In the genomic region with DNA sequence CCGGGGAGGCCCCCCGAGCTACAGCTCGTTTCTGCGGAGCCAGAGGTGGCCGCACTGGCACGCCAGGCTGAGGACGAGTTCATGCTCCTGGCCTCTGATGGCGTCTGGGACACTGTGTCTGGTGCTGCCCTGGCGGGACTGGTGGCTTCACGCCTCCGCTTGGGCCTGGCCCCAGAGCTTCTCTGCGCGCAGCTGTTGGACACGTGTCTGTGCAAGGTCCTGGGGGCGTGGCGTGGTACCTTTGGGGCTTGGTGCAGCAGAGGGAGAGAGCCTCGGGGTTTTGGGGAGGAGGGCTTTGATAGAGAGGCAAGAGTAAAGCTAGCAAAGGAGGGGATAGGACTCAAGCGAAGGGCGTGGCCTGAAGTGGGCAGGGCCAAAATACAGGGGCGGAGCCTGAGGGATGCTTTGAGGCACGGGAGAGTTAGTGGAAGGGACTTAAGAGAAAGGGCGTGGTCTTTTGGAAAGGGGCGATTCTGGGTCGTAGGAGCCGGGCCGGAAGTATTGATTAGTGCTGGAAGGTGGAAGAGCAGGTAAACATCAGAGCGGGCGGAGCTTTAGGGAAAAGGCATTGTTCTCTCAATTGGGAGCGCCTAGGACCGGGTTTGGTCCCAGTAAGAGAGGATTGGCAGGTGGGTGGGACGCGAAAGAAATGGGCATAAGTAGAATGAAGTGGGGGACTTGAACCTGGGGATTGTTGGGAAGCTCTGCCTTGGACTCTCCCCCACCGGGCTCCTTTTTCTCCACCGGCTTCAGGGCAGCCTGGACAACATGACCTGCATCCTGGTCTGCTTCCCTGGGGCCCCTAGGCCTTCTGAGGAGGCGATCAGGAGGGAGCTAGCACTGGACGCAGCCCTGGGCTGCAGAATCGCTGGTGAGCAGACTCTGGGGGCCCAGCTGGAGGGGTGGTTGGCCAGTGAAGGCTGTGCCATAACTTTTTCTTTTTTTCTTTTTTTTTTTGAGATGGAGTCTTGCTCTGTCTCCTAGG, we compare ENCODE assay signal across 6 cellular contexts. TPM values are rescaled to one million over a fixed set of nuclear protein-coding genes. Genes with fewer than 3 reads are reported as not detected.
DNase-seq lines count a peak whose midpoint lies in the region; ATAC-seq and TF ChIP-seq lines count a peak whose summit lies in the region.

No MANE protein-coding gene starts in this region.

- H3K4me3 ChIP-seq in Karpas-422 (ENCODE audit: low read length) (peak overlapping the region; percentile 38; the same call in 1 of the 2 replicates), upper lobe of right lung (peak overlapping the region; percentile 25)

- no peak overlapping the region for H3K27ac ChIP-seq in Karpas-422 (ENCODE audit: low read length)
- no peak overlapping the region for H3K27ac ChIP-seq in upper lobe of right lung

- H3K9me3 ChIP-seq in Karpas-422 (ENCODE audit: low read length) (no peaks in the 10 kb centered on the region), upper lobe of right lung (no peaks in the 10 kb centered on the region)

- no peaks in the 10 kb centered on the region for H3K79me2 ChIP-seq in Karpas-422 (ENCODE audit: low read length)

- no peaks in the 10 kb centered on the region for H3K9me2 ChIP-seq in Karpas-422 (replicated peaks; ENCODE audit: insufficient read depth, low read length)

- 0 out of 2 replicates have a peak, but pooled peaks cover 4% of the 10 kb centered on the region for H4K20me1 ChIP-seq in Karpas-422 (ENCODE audit: insufficient read depth, low read depth, low read length)

- no peaks in the 10 kb centered on the region for H3K27me3 ChIP-seq in Karpas-422 (ENCODE audit: low read length)
- peaks cover 5% of the 10 kb centered on the region for H3K27me3 ChIP-seq in upper lobe of right lung

- peaks cover 32% of the 10 kb centered on the region for H3K4me1 ChIP-seq in Karpas-422 (ENCODE audit: low read length)
- peaks cover 28% of the 10 kb centered on the region for H3K4me1 ChIP-seq in upper lobe of right lung

- no peak overlapping the region for H3K4me2 ChIP-seq in Karpas-422 (ENCODE audit: low read depth, low read length, poor library complexity, severe bottlenecking)

- DNase-seq in Karpas-422 (peak; percentile 91), iPS-NIHi11 (ENCODE audit: low spot score) (peak; percentile 61), upper lobe of right lung (peak; percentile 72)
- DNase-seq in activated CD8-positive, alpha-beta memory T cell treated with anti-CD3 and anti-CD28 coated beads, Interleukin-2, amount 50 U/mL, for 4 hours = peak; percentile 68

- H3K9ac ChIP-seq in Karpas-422 (ENCODE audit: low read length) = no peak overlapping the region

- no peak overlapping the region for H2AFZ ChIP-seq in Karpas-422 (ENCODE audit: low read length)

- H3K36me3 ChIP-seq in Karpas-422 (ENCODE audit: insufficient read depth, low read length) (0 out of 2 replicates have a peak, but pooled peaks cover 3% of the 10 kb centered on the region), upper lobe of right lung (no peaks in the 10 kb centered on the region)

- intact Hi-C loops in upper lobe of right lung (cut with DNase I) = no loop called here

- peak; percentile 14 for ATAC-seq in upper lobe of right lung
- ATAC-seq in HG03521 (IDR thresholded peaks at IDR 0.05; ENCODE audit: unreplicated experiment) = no peak
- ATAC-seq in HG03439 (IDR thresholded peaks at IDR 0.05; ENCODE audit: unreplicated experiment) = no peak

- TF ChIP-seq CTCF in upper lobe of right lung (IDR thresholded peaks at IDR 0.05) = no peak

RNA-seq across cellular contexts. Expression of a gene that starts 1.2 kb away (rescaled TPM):
- total RNA-seq in Karpas-422 (2014; rRNA removed; shearing (Covaris generic); ENCODE audit: low replicate concordance) = 0.71 and 8.0 TPM in 2 replicates
- 0.67 TPM for total RNA-seq in upper lobe of right lung

RNA-seq across cellular contexts. Expression of a gene that starts 2.6 kb away (rescaled TPM):
- 3.1 and 4.6 TPM in 2 replicates for total RNA-seq in Karpas-422 (2014; rRNA removed; shearing (Covaris generic); ENCODE audit: low replicate concordance)
- 13.3 TPM for total RNA-seq in upper lobe of right lung

RNA-seq across cellular contexts. Expression of a gene that starts 7.8 kb away (rescaled TPM):
- total RNA-seq in Karpas-422 (2014; rRNA removed; shearing (Covaris generic); ENCODE audit: low replicate concordance) = 77.9 and 97.9 TPM in 2 replicates
- total RNA-seq in upper lobe of right lung = 155 TPM

RNA-seq across cellular contexts. Expression of a gene that starts 31.7 kb away (rescaled TPM):
- 2.5 and 4.0 TPM in 2 replicates for total RNA-seq in Karpas-422 (2014; rRNA removed; shearing (Covaris generic); ENCODE audit: low replicate concordance)
- total RNA-seq in upper lobe of right lung = 3.6 TPM
